ENCODE assay signal across 27 cellular contexts in the genomic region with DNA sequence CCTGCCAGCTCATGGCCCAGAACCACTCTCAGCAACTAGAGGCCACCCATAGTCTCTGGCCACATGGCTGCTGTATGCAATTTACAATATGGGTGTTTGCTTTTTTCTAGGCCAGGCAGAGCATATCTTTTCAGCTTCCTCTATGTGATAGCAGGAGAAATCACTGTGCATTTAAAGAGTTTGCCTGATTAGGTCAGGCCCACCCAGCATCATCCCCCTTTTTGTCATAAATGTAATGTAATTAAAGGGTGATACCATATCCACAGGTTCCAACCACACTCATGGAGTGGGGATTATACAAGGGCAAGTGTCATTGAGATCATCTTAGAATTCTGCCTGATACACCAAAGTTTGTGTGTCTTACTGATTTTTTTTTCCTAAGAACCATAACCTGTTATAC.
"Had no signal": no experiment of that assay in that cellular context is flagged by ENCODE, and none has a peak within 500 bp of the region (broad histone marks: within the 10 kb centered on the region; RNA-seq: fewer than 3 reads in every experiment).

No MANE protein-coding gene starts in this region.

- ATAC-seq: effector memory CD8-positive, alpha-beta T cell; esophagus mucosa; foreskin keratinocyte; gastrocnemius medialis; gastroesophageal sphincter; heart left ventricle; heart right ventricle had no signal

- H3K4me1 ChIP-seq: colonic mucosa, esophagus muscularis mucosa, esophagus squamous epithelium, foreskin keratinocyte, gastrocnemius medialis, gastroesophageal sphincter, heart left ventricle, heart right ventricle had no signal

- H3K27ac ChIP-seq: colonic mucosa, coronary artery, dorsolateral prefrontal cortex, epithelial cell of prostate, esophagus muscularis mucosa, esophagus squamous epithelium, foreskin keratinocyte, gastrocnemius medialis, gastroesophageal sphincter, heart left ventricle, heart right ventricle had no signal

- DNase-seq: colonic mucosa; cortex of kidney; dermis blood vessel endothelial cell; dorsolateral prefrontal cortex; effector CD4-positive, alpha-beta T cell; effector CD8-positive, alpha-beta T cell; effector memory CD4-positive, alpha-beta T cell; effector memory CD8-positive, alpha-beta T cell; endodermal cell; erythroblast; esophagus squamous epithelium; foreskin fibroblast; foreskin keratinocyte; foreskin melanocyte; gastrocnemius medialis; glutamatergic neuron; head of caudate nucleus; heart left ventricle; heart right ventricle had no signal

- H3K9me3 Mint-ChIP-seq: dendritic cell treated with granulocyte-macrophage colony-stimulating factor and Interleukin-4, amounts not matched to agents 40 ng/mL and 50 ng/mL, for 4 days; effector memory CD8-positive, alpha-beta T cell; endodermal cell had no signal

- H3K27me3 Mint-ChIP-seq: dendritic cell treated with granulocyte-macrophage colony-stimulating factor and Interleukin-4, amounts not matched to agents 40 ng/mL and 50 ng/mL, for 4 days had no signal

- H3K4me3 ChIP-seq: colonic mucosa, coronary artery, dorsolateral prefrontal cortex, esophagus muscularis mucosa, esophagus squamous epithelium, gastrocnemius medialis, gastroesophageal sphincter, heart left ventricle, heart right ventricle had no signal

- H3K27ac Mint-ChIP-seq: dendritic cell treated with granulocyte-macrophage colony-stimulating factor and Interleukin-4, amounts not matched to agents 40 ng/mL and 50 ng/mL, for 4 days; effector memory CD8-positive, alpha-beta T cell; endodermal cell had no signal

- H3K36me3 ChIP-seq: colonic mucosa, esophagus muscularis mucosa, esophagus squamous epithelium, gastrocnemius medialis, gastroesophageal sphincter, heart left ventricle, heart right ventricle had no signal

- H3K4me1 Mint-ChIP-seq: endodermal cell had no signal

- H3K9me3 ChIP-seq: colonic mucosa, esophagus muscularis mucosa, esophagus squamous epithelium, gastroesophageal sphincter, heart left ventricle, heart right ventricle had no signal

- H3K4me3 Mint-ChIP-seq: dendritic cell treated with granulocyte-macrophage colony-stimulating factor and Interleukin-4, amounts not matched to agents 40 ng/mL and 50 ng/mL, for 4 days; effector memory CD8-positive, alpha-beta T cell; endodermal cell had no signal

- H3K27me3 ChIP-seq: colonic mucosa, dorsolateral prefrontal cortex, esophagus muscularis mucosa, esophagus squamous epithelium, foreskin keratinocyte, gastrocnemius medialis, gastroesophageal sphincter, heart left ventricle, heart right ventricle had no signal

- FAIRE-seq: colon, endothelial cell of umbilical vein had no signal
